ENCODE assay signal across 18 cellular contexts in the genomic region with DNA sequence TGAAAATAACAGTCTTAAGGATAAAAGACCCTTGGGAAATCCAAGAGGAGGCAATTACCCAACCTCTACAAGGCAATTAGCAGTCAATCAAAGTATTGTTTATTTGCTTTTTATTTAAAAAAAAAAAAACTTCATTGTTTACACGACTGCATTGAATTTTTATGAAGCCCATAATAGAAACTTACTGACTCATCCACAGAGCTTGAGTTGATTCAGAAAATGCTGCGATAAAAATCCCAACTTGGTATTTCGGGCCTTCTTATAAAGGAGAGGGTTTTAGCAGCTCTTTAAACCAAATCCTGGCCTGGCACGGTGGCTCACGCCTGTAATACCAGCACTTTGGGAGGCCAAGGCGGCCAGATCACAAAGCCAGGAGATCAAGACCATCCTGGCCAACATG.
"Had no signal": no experiment of that assay in that cellular context is flagged by ENCODE, and none has a peak within 500 bp of the region (broad histone marks: within the 10 kb centered on the region; RNA-seq: fewer than 3 reads in every experiment).

No MANE protein-coding gene starts in this region.

- H3K27ac ChIP-seq: breast epithelium, esophagus muscularis mucosa, foreskin keratinocyte, psoas muscle, suprapubic skin had no signal

- DNase-seq: activated CD4-positive, alpha-beta memory T cell treated with anti-CD3 and anti-CD28 coated beads, Interleukin-2, amount 10 ng/mL, durations not matched to agents 7 days and 5 days; activated CD4-positive, alpha-beta T cell treated with anti-CD3 and anti-CD28 coated beads for 36 hours; activated gamma-delta T cell treated with Interleukin-2 at 50 U/mL for 16 hours; activated naive CD8-positive, alpha-beta T cell treated with anti-CD3 and anti-CD28 coated beads for 36 hours; activated T-cell treated with anti-CD3 and anti-CD28 coated beads, Interleukin-2, amount 50 U/mL, for 48 hours; foreskin keratinocyte; immature natural killer cell; left cardiac atrium; mucosa of descending colon; occipital lobe; psoas muscle; stimulated activated CD4-positive, alpha-beta T cell treated with anti-CD3 and anti-CD28 coated beads, Interleukin-12 subunit alpha, Interleukin-12 subunit beta, amount 100 ng/mL, for 4 hours; stimulated activated CD4-positive, alpha-beta T cell treated with anti-CD3 and anti-CD28 coated beads, Interleukin-2, amount 100 ng/mL, for 48 hours; stimulated activated naive CD4-positive, alpha-beta T cell treated with Interleukin-2 at 50 U/mL for 16 hours had no signal

- H3K27me3 ChIP-seq: breast epithelium, esophagus muscularis mucosa, suprapubic skin had no signal

- H3K36me3 ChIP-seq: breast epithelium, esophagus muscularis mucosa, suprapubic skin had no signal

- H3K4me1 ChIP-seq: breast epithelium, esophagus muscularis mucosa, foreskin keratinocyte, psoas muscle, suprapubic skin had no signal

- ATAC-seq: activated CD4-positive, alpha-beta T cell treated with anti-CD3 and anti-CD28 coated beads for 36 hours; foreskin keratinocyte; left cardiac atrium; mucosa of descending colon; psoas muscle; sciatic nerve had no signal

- H3K9me3 ChIP-seq: breast epithelium, esophagus muscularis mucosa, mucosa of descending colon, psoas muscle, suprapubic skin had no signal

- H3K4me3 ChIP-seq: breast epithelium, esophagus muscularis mucosa, mucosa of descending colon, psoas muscle, suprapubic skin had no signal
